ENCODE assay signal across 13 cellular contexts in the genomic region with DNA sequence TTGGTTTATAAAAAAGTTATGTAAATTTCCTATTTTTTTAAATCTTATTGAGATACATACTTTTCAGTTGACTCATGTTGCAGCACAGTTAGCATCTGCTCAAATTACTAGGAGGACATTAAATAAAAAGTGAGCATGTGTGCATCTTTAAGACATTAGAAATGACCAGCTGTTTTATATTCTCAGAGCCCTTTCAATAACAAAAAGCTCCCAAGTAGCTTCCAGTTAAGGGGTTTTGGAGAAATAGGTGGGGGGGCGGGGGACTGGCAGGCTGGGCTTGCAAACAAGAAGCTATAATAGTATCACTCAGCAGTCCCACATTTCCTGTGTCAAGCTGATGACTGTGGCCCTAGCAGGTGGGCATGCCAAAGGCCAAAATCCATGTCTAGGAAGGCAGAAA.
DNase-seq lines count a peak whose midpoint lies in the region; ATAC-seq and TF ChIP-seq lines count a peak whose summit lies in the region.
"Had no signal": no experiment of that assay in that cellular context is flagged by ENCODE, and none has a peak within 500 bp of the region (broad histone marks: within the 10 kb centered on the region; RNA-seq: fewer than 3 reads in every experiment).

No MANE protein-coding gene starts in this region.

- no peak overlapping the region for H2AK5ac ChIP-seq in mesenchymal stem cell (ENCODE audit: low read length, severe bottlenecking)

- no peak overlapping the region for H3K4me2 ChIP-seq in mesenchymal stem cell (ENCODE audit: low read length, poor library complexity, severe bottlenecking)

- H3K4ac ChIP-seq in mesenchymal stem cell (ENCODE audit: low read depth in 1 of 2, low read length in 2 of 2) = no peak overlapping the region

- H3K23ac ChIP-seq in mesenchymal stem cell (ENCODE audit: low read length in 2 of 2) = no peak overlapping the region

- no peaks in the 10 kb centered on the region for H3K79me1 ChIP-seq in mesenchymal stem cell (replicated peaks; ENCODE audit: low read length, poor library complexity, severe bottlenecking)

- no peak overlapping the region for H3K18ac ChIP-seq in mesenchymal stem cell (ENCODE audit: low read depth in 1 of 2, low read length in 2 of 2)

- no peak overlapping the region for H2BK15ac ChIP-seq in mesenchymal stem cell (ENCODE audit: low read depth, poor library complexity, severe bottlenecking)

- no peak overlapping the region for H2AFZ ChIP-seq in mesenchymal stem cell (ENCODE audit: low read depth, low read length)

- no peak for TF ChIP-seq CTCF in choroid plexus epithelial cell (conservative IDR thresholded peaks at IDR 0.05; ENCODE audit: low read depth, low read length)

- no peak overlapping the region for H3K27ac Mint-ChIP-seq in T-helper 17 cell
- H3K27ac Mint-ChIP-seq: CD4-positive, alpha-beta T cell had no signal

- no peak overlapping the region for H2BK5ac ChIP-seq in mesenchymal stem cell (ENCODE audit: low read depth, low read length, poor library complexity, severe bottlenecking)

- H3K4me1 Mint-ChIP-seq in T-helper 17 cell = no peaks in the 10 kb centered on the region

- no peak overlapping the region for H2BK12ac ChIP-seq in mesenchymal stem cell (ENCODE audit: low read length in 2 of 2)

- no peaks in the 10 kb centered on the region for H3K27me3 Mint-ChIP-seq in T-helper 17 cell
- H3K27me3 Mint-ChIP-seq: CD4-positive, alpha-beta T cell had no signal

- DNase-seq in ELR (ENCODE audit: low read depth) (peak; percentile 24), NCI-H2171 treated with DMSO at 0.1 percent for 48 hours (lab: John Stamatoyannopoulos, UW) (peak; percentile 70), choroid plexus epithelial cell (ENCODE audit: low read depth) (peak; percentile 82), mesenchymal stem cell (peak; percentile 28), NCI-H2107 treated with DMSO at 0.1 percent for 48 hours (lab: John Stamatoyannopoulos, UW; ENCODE audit: unreplicated experiment) (no peak), T-helper 17 cell (no peak), MV-4-11 (lab: John Stamatoyannopoulos, UW) (no peak)
- DNase-seq in activated effector memory CD4-positive, alpha-beta T cell treated with anti-CD3 and anti-CD28 coated beads, Interleukin-2, amount 50 U/mL, for 16 hours = no peak
- DNase-seq: CD4-positive, alpha-beta T cell; GF-D8; WERI-Rb-1 had no signal

- H3K9ac ChIP-seq in mesenchymal stem cell (ENCODE audit: low read length) = no peak overlapping the region

- H3K9me3 ChIP-seq in mesenchymal stem cell (ENCODE audit: control insufficient read depth, low read length) (peaks cover 4% of the 10 kb centered on the region), T-helper 17 cell (ENCODE audit: control insufficient read depth, low read length, poor library complexity, severe bottlenecking) (no peaks in the 10 kb centered on the region)
- H3K9me3 ChIP-seq: ascending aorta had no signal

- WGBS in mesenchymal stem cell = 60% methylated on average over 1 of the region's 1 CpG

- no peaks in the 10 kb centered on the region for H3K36me3 Mint-ChIP-seq in T-helper 17 cell (ENCODE audit: low read depth)

- no peak for ATAC-seq in T-helper 17 cell

- H3K4me3 Mint-ChIP-seq in T-helper 17 cell = no peak overlapping the region
- H3K4me3 Mint-ChIP-seq: CD4-positive, alpha-beta T cell had no signal

- peak overlapping the region; percentile 56 for H3K27ac ChIP-seq in mesenchymal stem cell (ENCODE audit: low read length, poor library complexity, severe bottlenecking)
- H3K27ac ChIP-seq: ascending aorta, SJSA1, WERI-Rb-1 had no signal

- H3K27me3 ChIP-seq in mesenchymal stem cell (ENCODE audit: control insufficient read depth in 1 of 2, insufficient read depth in 1 of 2, low read length in 2 of 2) = no peaks in the 10 kb centered on the region
- H3K27me3 ChIP-seq: ascending aorta, SJSA1 had no signal

- no peak overlapping the region for H4K8ac ChIP-seq in mesenchymal stem cell (ENCODE audit: low read length)

- no peak overlapping the region for H4K91ac ChIP-seq in mesenchymal stem cell (ENCODE audit: low read length)

- no peak overlapping the region for H3K4me3 ChIP-seq in choroid plexus epithelial cell (ENCODE audit: low read depth, low read length)
- H3K4me3 ChIP-seq in mesenchymal stem cell (ENCODE audit: insufficient read depth in 1 of 2, low read depth in 1 of 2, low read length in 2 of 2) = no peak overlapping the region
- H3K4me3 ChIP-seq: ascending aorta, SJSA1 had no signal

- H3K14ac ChIP-seq in mesenchymal stem cell (ENCODE audit: low read length in 2 of 2) = no peak overlapping the region

- H3K4me1 ChIP-seq in mesenchymal stem cell (ENCODE audit: control insufficient read depth, insufficient read depth, low read depth, low read length) = peaks cover 7% of the 10 kb centered on the region
- H3K4me1 ChIP-seq: ascending aorta, SJSA1 had no signal

- no peak overlapping the region for H2BK120ac ChIP-seq in mesenchymal stem cell (ENCODE audit: low read depth, low read length)

- H3K36me3 ChIP-seq in mesenchymal stem cell (ENCODE audit: control insufficient read depth in 1 of 2, insufficient read depth in 2 of 2, low read depth in 1 of 2, low read length in 2 of 2) = no peaks in the 10 kb centered on the region
- H3K36me3 ChIP-seq: ascending aorta, SJSA1, WERI-Rb-1 had no signal

Comparison
In these comparisons a context has a peak if more than half of its experiments do, and no peak if none do; other contexts are left out.
1. DNase-seq: peak in ELR (single experiment), NCI-H2171 treated with DMSO at 0.1 percent for 48 hours (single experiment), choroid plexus epithelial cell (single experiment) and mesenchymal stem cell (single experiment); none in activated effector memory CD4-positive, alpha-beta T cell treated with anti-CD3 and anti-CD28 coated beads, Interleukin-2, amount 50 U/mL, for 16 hours (single experiment), NCI-H2107 treated with DMSO at 0.1 percent for 48 hours (single experiment), T-helper 17 cell (0 of 3) and MV-4-11 (single experiment).